29 cellular contexts compared by ENCODE assay signal in genomic region chr17:13293421-13293820, GRCh38.
"Had no signal": no experiment of that assay in that cellular context is flagged by ENCODE, and none has a peak within 500 bp of the region (broad histone marks: within the 10 kb centered on the region; RNA-seq: fewer than 3 reads in every experiment).

No MANE protein-coding gene starts in this region.

- H3K27ac ChIP-seq: colonic mucosa, coronary artery, dorsolateral prefrontal cortex, epithelial cell of prostate, esophagus muscularis mucosa, esophagus squamous epithelium, foreskin keratinocyte, gastrocnemius medialis, gastroesophageal sphincter had no signal

- H3K4me3 Mint-ChIP-seq: dendritic cell treated with granulocyte-macrophage colony-stimulating factor and Interleukin-4, amounts not matched to agents 40 ng/mL and 50 ng/mL, for 4 days; effector memory CD8-positive, alpha-beta T cell; endodermal cell had no signal

- H3K9me3 Mint-ChIP-seq: dendritic cell treated with granulocyte-macrophage colony-stimulating factor and Interleukin-4, amounts not matched to agents 40 ng/mL and 50 ng/mL, for 4 days; effector memory CD8-positive, alpha-beta T cell; endodermal cell had no signal

- H3K27ac Mint-ChIP-seq: dendritic cell treated with granulocyte-macrophage colony-stimulating factor and Interleukin-4, amounts not matched to agents 40 ng/mL and 50 ng/mL, for 4 days; effector memory CD8-positive, alpha-beta T cell; endodermal cell had no signal

- H3K27me3 Mint-ChIP-seq: dendritic cell treated with granulocyte-macrophage colony-stimulating factor and Interleukin-4, amounts not matched to agents 40 ng/mL and 50 ng/mL, for 4 days; effector memory CD8-positive, alpha-beta T cell had no signal

- H3K36me3 ChIP-seq: colonic mucosa, esophagus muscularis mucosa, esophagus squamous epithelium, gastrocnemius medialis, gastroesophageal sphincter, heart left ventricle, heart right ventricle had no signal

- H3K9me3 ChIP-seq: colonic mucosa, esophagus muscularis mucosa, esophagus squamous epithelium, gastrocnemius medialis, gastroesophageal sphincter, heart left ventricle, heart right ventricle had no signal

- ATAC-seq: effector memory CD8-positive, alpha-beta T cell; esophagus mucosa; foreskin keratinocyte; gastrocnemius medialis; gastroesophageal sphincter; heart left ventricle; heart right ventricle had no signal

- H3K27me3 ChIP-seq: colonic mucosa, esophagus muscularis mucosa, esophagus squamous epithelium, foreskin keratinocyte, gastrocnemius medialis, gastroesophageal sphincter, heart left ventricle, heart right ventricle had no signal

- FAIRE-seq: colon, endometrium, endothelial cell of umbilical vein, frontal cortex had no signal

- H3K4me3 ChIP-seq: colonic mucosa, coronary artery, dorsolateral prefrontal cortex, esophagus muscularis mucosa, esophagus squamous epithelium, gastrocnemius medialis, gastroesophageal sphincter, heart left ventricle, heart right ventricle had no signal

- H3K4me1 ChIP-seq: colonic mucosa, esophagus muscularis mucosa, esophagus squamous epithelium, foreskin keratinocyte, gastrocnemius medialis, gastroesophageal sphincter, heart right ventricle had no signal

- DNase-seq: colonic mucosa; cortex of kidney; dermis blood vessel endothelial cell; dorsolateral prefrontal cortex; effector CD4-positive, alpha-beta T cell; effector CD8-positive, alpha-beta T cell; effector memory CD4-positive, alpha-beta T cell; effector memory CD8-positive, alpha-beta T cell; endodermal cell; erythroblast; esophagus squamous epithelium; foreskin fibroblast; foreskin keratinocyte; foreskin melanocyte; gastrocnemius medialis; glutamatergic neuron; head of caudate nucleus; heart left ventricle; heart right ventricle had no signal
